Comparison of ENCODE assay signal across 17 cellular contexts in the genomic region with DNA sequence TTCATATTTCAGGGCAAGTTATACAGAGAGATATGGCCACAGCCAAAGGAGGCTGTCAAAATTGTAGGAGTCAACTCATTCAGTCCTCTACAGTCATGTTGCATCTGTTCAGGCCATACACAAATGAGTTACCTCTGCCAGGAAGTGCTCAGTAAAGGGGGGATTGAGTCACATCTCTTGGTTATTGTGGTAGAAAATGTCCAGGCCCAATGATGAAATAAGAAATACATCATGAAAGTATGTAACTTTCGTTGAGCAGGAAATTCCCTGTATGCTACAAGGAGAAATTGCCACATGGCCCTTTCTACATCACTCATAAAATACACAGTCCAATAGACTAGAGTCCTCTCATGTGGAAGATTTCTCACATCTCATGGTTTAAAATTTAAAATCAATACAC.
DNase-seq lines count a peak whose midpoint lies in the region; ATAC-seq, FAIRE-seq and TF ChIP-seq lines count a peak whose summit lies in the region.
"Had no signal": no experiment of that assay in that cellular context is flagged by ENCODE, and none has a peak within 500 bp of the region (broad histone marks: within the 10 kb centered on the region; RNA-seq: fewer than 3 reads in every experiment).

No MANE protein-coding gene starts in this region.

- peaks cover 14% of the 10 kb centered on the region for H3K9me3 Mint-ChIP-seq in astrocyte (ENCODE audit: unreplicated experiment)

- peak; percentile 97 for DNase-seq in AG10803 (ENCODE audit: low read depth)
- peak; percentile 94 for DNase-seq in astrocyte (ENCODE audit: low read depth)
- peak; percentile 37 for DNase-seq in kidney tubule cell (ENCODE audit: low spot score)
- DNase-seq in left lobe of liver (ENCODE audit: low spot score): no peak
- DNase-seq: activated CD8-positive, alpha-beta memory T cell treated with anti-CD3 and anti-CD28 coated beads, Interleukin-2, amount 50 U/mL, for 4 hours; COR-L47; gastrocnemius medialis; NCI-H187 treated with DMSO at 0.1 percent for 48 hours; ovary; stimulated activated CD4-positive, alpha-beta T cell treated with anti-CD3 and anti-CD28 coated beads, Interleukin-4, amount 100 ng/mL, for 1 hour; testis had no signal

- H3K36me3 ChIP-seq in astrocyte (ENCODE audit: insufficient read depth, low read length): no peaks in the 10 kb centered on the region
- H3K36me3 ChIP-seq: gastrocnemius medialis, ovary had no signal

- H2AFZ ChIP-seq in astrocyte (ENCODE audit: low read depth, low read length): no peak overlapping the region

- no peaks in the 10 kb centered on the region for H3K79me2 ChIP-seq in astrocyte (ENCODE audit: insufficient read depth, low read length)

- H3K9me3 ChIP-seq in astrocyte (ENCODE audit: insufficient read depth, low read depth, low read length): no peaks in the 10 kb centered on the region
- H3K9me3 ChIP-seq: gastrocnemius medialis, ovary, testis had no signal

- no peak overlapping the region for H3K9ac ChIP-seq in astrocyte (ENCODE audit: low read length)

- H3K27me3 ChIP-seq in astrocyte (ENCODE audit: insufficient read depth, low read length): no peaks in the 10 kb centered on the region
- H3K27me3 ChIP-seq: gastrocnemius medialis, ovary, testis had no signal

- H3K4me3 ChIP-seq in AG10803 (ENCODE audit: low read length): no peak overlapping the region
- no peak overlapping the region for H3K4me3 ChIP-seq in astrocyte (ENCODE audit: insufficient read depth, low read depth, low read length)
- H3K4me3 ChIP-seq: gastrocnemius medialis, ovary, testis had no signal

- H3K4me1 ChIP-seq in astrocyte (ENCODE audit: insufficient read depth, low read length): peaks cover 5% of the 10 kb centered on the region
- H3K4me1 ChIP-seq: gastrocnemius medialis, testis had no signal

- no peaks in the 10 kb centered on the region for H4K20me1 ChIP-seq in astrocyte (ENCODE audit: insufficient read depth, low read length)

- ATAC-seq in HG02610 (IDR thresholded peaks at IDR 0.05; ENCODE audit: unreplicated experiment) (peak; percentile 82), left lobe of liver (no peak), HG02852 (IDR thresholded peaks at IDR 0.05; ENCODE audit: unreplicated experiment) (no peak), HG03095 (IDR thresholded peaks at IDR 0.05; ENCODE audit: unreplicated experiment) (no peak), HG03159 (IDR thresholded peaks at IDR 0.05; ENCODE audit: unreplicated experiment) (no peak)
- ATAC-seq: gastrocnemius medialis had no signal

- no peak overlapping the region for H3K27ac ChIP-seq in astrocyte (ENCODE audit: low read depth, low read length)
- H3K27ac ChIP-seq: gastrocnemius medialis, ovary, testis had no signal

- no peak for TF ChIP-seq CTCF in AG10803 (conservative IDR thresholded peaks at IDR 0.05; ENCODE audit: low read length)
- no peak for TF ChIP-seq CTCF in astrocyte (IDR thresholded peaks at IDR 0.05; ENCODE audit: insufficient read depth, low read depth, low read length)

- H3K4me1 Mint-ChIP-seq in astrocyte (ENCODE audit: low read depth, unreplicated experiment): peaks cover 13% of the 10 kb centered on the region
- H3K4me1 Mint-ChIP-seq: central memory CD8-positive, alpha-beta T cell had no signal

- peak; percentile 52 for FAIRE-seq in astrocyte (lab: Jason Lieb, UNC)
- FAIRE-seq: GM12891 had no signal

- H3K27ac Mint-ChIP-seq in astrocyte (ENCODE audit: unreplicated experiment): peak overlapping the region; percentile 94

- no peaks in the 10 kb centered on the region for H3K36me3 Mint-ChIP-seq in astrocyte (ENCODE audit: low read depth, unreplicated experiment)

- H3K27me3 Mint-ChIP-seq in astrocyte (ENCODE audit: low read depth, unreplicated experiment): no peaks in the 10 kb centered on the region
- H3K27me3 Mint-ChIP-seq: central memory CD8-positive, alpha-beta T cell had no signal

- H3K4me3 Mint-ChIP-seq in astrocyte (ENCODE audit: unreplicated experiment): no peak overlapping the region
- H3K4me3 Mint-ChIP-seq: central memory CD8-positive, alpha-beta T cell had no signal

- H3K4me2 ChIP-seq in astrocyte (ENCODE audit: low read length): no peak overlapping the region
